Comparison of ENCODE assay signal across 23 cellular contexts in the genomic region with DNA sequence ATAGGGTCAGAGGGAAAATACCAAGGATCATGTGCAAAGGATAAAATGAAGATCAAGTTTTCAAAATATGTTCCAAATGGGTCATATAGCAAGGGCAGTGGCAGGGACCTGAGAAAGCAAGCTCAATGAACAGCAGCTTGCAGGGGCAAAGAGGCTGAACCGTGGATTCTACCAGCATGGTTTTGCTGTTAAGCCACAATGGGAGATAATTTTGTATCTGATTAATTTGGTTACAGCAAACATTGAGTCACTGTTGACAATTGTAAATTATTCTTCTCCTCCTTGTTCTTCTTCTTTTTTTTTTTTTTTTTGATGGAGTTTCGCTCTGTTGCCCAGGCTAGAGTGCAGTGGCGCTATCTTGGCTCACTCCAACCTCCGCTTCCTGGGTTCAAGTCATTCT.
"Had no signal": no experiment of that assay in that cellular context is flagged by ENCODE, and none has a peak within 500 bp of the region (broad histone marks: within the 10 kb centered on the region; RNA-seq: fewer than 3 reads in every experiment).

No MANE protein-coding gene starts in this region.

- H3K9me3 ChIP-seq: pancreas, psoas muscle, right atrium auricular region, spleen, thoracic aorta, vagina had no signal

- H3K27ac Mint-ChIP-seq: activated CD4-positive, alpha-beta T cell treated with anti-CD3 and anti-CD28 coated beads, Interleukin-2, amount 10 ng/mL, durations not matched to agents 7 days and 5 days; activated CD8-positive, alpha-beta T cell treated with anti-CD3 and anti-CD28 coated beads for 36 hours; activated naive CD4-positive, alpha-beta T cell treated with anti-CD3 and anti-CD28 coated beads, Interleukin-2, amount 50 U/mL, for 24 hours; nephron progenitor cell; type B pancreatic cell had no signal

- H3K4me3 ChIP-seq: pancreas, psoas muscle, right atrium auricular region, spleen, thoracic aorta, vagina had no signal

- H3K36me3 ChIP-seq: pancreas, right atrium auricular region, spleen, thoracic aorta, vagina, WERI-Rb-1 had no signal

- H3K4me1 Mint-ChIP-seq: nephron progenitor cell had no signal

- H3K27me3 ChIP-seq: pancreas, right atrium auricular region, spleen, vagina had no signal

- H3K27ac ChIP-seq: pancreas, psoas muscle, right atrium auricular region, spleen, thoracic aorta, vagina, WERI-Rb-1 had no signal

- DNase-seq: activated CD4-positive, alpha-beta T cell treated with anti-CD3 and anti-CD28 coated beads, Interleukin-2, amount 10 ng/mL, durations not matched to agents 7 days and 5 days; activated CD4-positive, CD25-positive, alpha-beta regulatory T cell treated with anti-CD3 and anti-CD28 coated beads, Interleukin-2, amount 50 U/mL, for 72 hours; activated CD8-positive, alpha-beta T cell treated with anti-CD3 and anti-CD28 coated beads for 36 hours; activated gamma-delta T cell treated with Interleukin-2 at 50 U/mL for 16 hours; activated T-cell treated with anti-CD3 and anti-CD28 coated beads, Interleukin-2, amount 50 U/mL, for 1 hour; central memory CD4-positive, alpha-beta T cell; effector memory CD4-positive, alpha-beta T cell; hypothalamus; left ventricle myocardium superior; mammary epithelial cell; midbrain; nephron progenitor cell; pancreas; psoas muscle; spleen; stimulated activated CD4-positive, alpha-beta T cell treated with anti-CD3 and anti-CD28 coated beads, Interleukin-4, amount 100 ng/mL, for 1 hour; stimulated activated naive CD4-positive, alpha-beta T cell; WERI-Rb-1 had no signal

- H3K27me3 Mint-ChIP-seq: activated CD4-positive, alpha-beta T cell treated with anti-CD3 and anti-CD28 coated beads, Interleukin-2, amount 10 ng/mL, durations not matched to agents 7 days and 5 days; activated CD8-positive, alpha-beta T cell treated with anti-CD3 and anti-CD28 coated beads for 36 hours; activated naive CD4-positive, alpha-beta T cell treated with anti-CD3 and anti-CD28 coated beads, Interleukin-2, amount 50 U/mL, for 24 hours; type B pancreatic cell had no signal

- H3K4me1 ChIP-seq: pancreas, right atrium auricular region, vagina had no signal

- H3K4me3 Mint-ChIP-seq: activated CD4-positive, alpha-beta T cell treated with anti-CD3 and anti-CD28 coated beads, Interleukin-2, amount 10 ng/mL, durations not matched to agents 7 days and 5 days; activated CD8-positive, alpha-beta T cell treated with anti-CD3 and anti-CD28 coated beads for 36 hours; activated naive CD4-positive, alpha-beta T cell treated with anti-CD3 and anti-CD28 coated beads, Interleukin-2, amount 50 U/mL, for 24 hours; nephron progenitor cell; type B pancreatic cell had no signal

- H3K9me3 Mint-ChIP-seq: activated CD4-positive, alpha-beta T cell treated with anti-CD3 and anti-CD28 coated beads, Interleukin-2, amount 10 ng/mL, durations not matched to agents 7 days and 5 days; activated CD8-positive, alpha-beta T cell treated with anti-CD3 and anti-CD28 coated beads for 36 hours; activated naive CD4-positive, alpha-beta T cell treated with anti-CD3 and anti-CD28 coated beads, Interleukin-2, amount 50 U/mL, for 24 hours; nephron progenitor cell; type B pancreatic cell had no signal

- H3K36me3 Mint-ChIP-seq: activated naive CD4-positive, alpha-beta T cell treated with anti-CD3 and anti-CD28 coated beads, Interleukin-2, amount 50 U/mL, for 24 hours; type B pancreatic cell had no signal
